ENCODE assay signal across 21 cellular contexts in genomic region chr9:134495881-134496412, GRCh38.
DNase-seq lines count a peak whose midpoint lies in the region; ATAC-seq, FAIRE-seq and TF ChIP-seq lines count a peak whose summit lies in the region.
"Had no signal": no experiment of that assay in that cellular context is flagged by ENCODE, and none has a peak within 500 bp of the region (broad histone marks: within the 10 kb centered on the region; RNA-seq: fewer than 3 reads in every experiment).

No MANE protein-coding gene starts in this region.

- no peaks in the 10 kb centered on the region for H3K9me3 Mint-ChIP-seq in astrocyte (ENCODE audit: unreplicated experiment)

- H3K36me3 Mint-ChIP-seq in astrocyte (ENCODE audit: low read depth, unreplicated experiment): no peaks in the 10 kb centered on the region

- intact Hi-C loops in Right ventricle myocardium inferior (cut with DNase I) (no loop called here), left cardiac atrium (cut with DNase I) (no loop called here), aorta (cut with DNase I) (no loop called here)

- H3K14ac ChIP-seq in trophoblast cell (ENCODE audit: low read length): no peak overlapping the region

- H3K36me3 ChIP-seq in astrocyte (ENCODE audit: insufficient read depth, low read length) (no peaks in the 10 kb centered on the region), trophoblast cell (ENCODE audit: control insufficient read depth in 1 of 2, insufficient read depth in 2 of 2, low read length in 2 of 2) (peaks cover 0 to 2% of the 10 kb centered on the region in 2 experiments), aorta (ENCODE audit: control insufficient read depth in 1 of 2, insufficient read depth in 2 of 2, low read length in 1 of 2) (no peaks in the 10 kb centered on the region)

- no peak overlapping the region for H4K12ac ChIP-seq in trophoblast cell (ENCODE audit: low read depth, low read length)

- H2AK5ac ChIP-seq in trophoblast cell (ENCODE audit: low read length): no peak overlapping the region

- H2BK5ac ChIP-seq in trophoblast cell (ENCODE audit: low read depth, low read length, poor library complexity): no peak overlapping the region

- peaks cover under 1% of the 10 kb centered on the region for H3K27me3 ChIP-seq in astrocyte (ENCODE audit: insufficient read depth, low read length)
- peaks cover 2% of the 10 kb centered on the region for H3K27me3 ChIP-seq in trophoblast cell (ENCODE audit: insufficient read depth, low read length)
- H3K27me3 ChIP-seq in aorta (ENCODE audit: control insufficient read depth in 1 of 2, insufficient read depth in 2 of 2, low read length in 1 of 2): no peaks in the 10 kb centered on the region

- WGBS in trophoblast cell (ENCODE audit: extremely low coverage, insufficient coverage, insufficient read length): no CpG with 5 or more reads among the region's 17 CpGs
- 94% methylated on average over 17 of the region's 17 CpGs for WGBS in aorta, 2 donors

- H4K91ac ChIP-seq in trophoblast cell (ENCODE audit: low read depth, low read length): no peak overlapping the region

- H3K4ac ChIP-seq in trophoblast cell (ENCODE audit: low read depth, low read length): no peak overlapping the region

- peaks cover 6% of the 10 kb centered on the region for H3K27me3 Mint-ChIP-seq in astrocyte (ENCODE audit: low read depth, unreplicated experiment)

- H3K18ac ChIP-seq in trophoblast cell (ENCODE audit: low read length): no peak overlapping the region

- no peak overlapping the region for H3K4me3 Mint-ChIP-seq in astrocyte (ENCODE audit: unreplicated experiment)
- H3K4me3 Mint-ChIP-seq: GM23338 had no signal

- H3K9me3 ChIP-seq in astrocyte (ENCODE audit: insufficient read depth, low read depth, low read length) (no peaks in the 10 kb centered on the region), trophoblast cell (ENCODE audit: insufficient read depth, low read depth, low read length) (peaks cover 2% of the 10 kb centered on the region), aorta (ENCODE audit: control insufficient read depth, low read length) (no peaks in the 10 kb centered on the region)

- peaks cover 7% of the 10 kb centered on the region for H3K79me1 ChIP-seq in trophoblast cell (ENCODE audit: low read length)

- H3K4me1 ChIP-seq in astrocyte (ENCODE audit: insufficient read depth, low read length) (peaks cover 14% of the 10 kb centered on the region), trophoblast cell (ENCODE audit: control insufficient read depth in 1 of 2, insufficient read depth in 2 of 2, low read length in 2 of 2) (peaks cover 0 to 6% of the 10 kb centered on the region in 2 experiments), aorta (ENCODE audit: control insufficient read depth in 1 of 2, insufficient read depth in 2 of 2, low read length in 2 of 2) (no peaks in the 10 kb centered on the region)

- peaks cover 25% of the 10 kb centered on the region for H3K4me1 Mint-ChIP-seq in astrocyte (ENCODE audit: low read depth, unreplicated experiment)

- H2AFZ ChIP-seq in astrocyte (ENCODE audit: low read depth, low read length) (peak overlapping the region; percentile 61), trophoblast cell (ENCODE audit: insufficient read depth, low read length, poor library complexity) (no peak overlapping the region)
- H2AFZ ChIP-seq: GM23338 had no signal

- no peak for FAIRE-seq in astrocyte (lab: Jason Lieb, UNC)
- FAIRE-seq: A204.1, GM12878 had no signal

- ATAC-seq in Right ventricle myocardium inferior: no peak
- no peak for ATAC-seq in left cardiac atrium
- no peak for ATAC-seq in aorta (ENCODE audit: low FRiP score)
- ATAC-seq in HG02588 (IDR thresholded peaks at IDR 0.05; ENCODE audit: unreplicated experiment): no peak
- ATAC-seq in HG02970 (IDR thresholded peaks at IDR 0.05; ENCODE audit: low FRiP score, unreplicated experiment): no peak
- ATAC-seq: GM12878, GM23338 had no signal

- no peak overlapping the region for H4K8ac ChIP-seq in trophoblast cell (ENCODE audit: low read depth, low read length)

- TF ChIP-seq CTCF in astrocyte (IDR thresholded peaks at IDR 0.05; ENCODE audit: insufficient read depth, low read depth, low read length): no peak

- H3K4me3 ChIP-seq in astrocyte (ENCODE audit: insufficient read depth, low read depth, low read length): no peak overlapping the region
- H3K4me3 ChIP-seq in trophoblast cell (ENCODE audit: low read depth, low read length): no peak overlapping the region
- H3K4me3 ChIP-seq in aorta (ENCODE audit: low read length in 2 of 2): no peak overlapping the region
- H3K4me3 ChIP-seq: GM12878, GM23338 had no signal

- H3K79me2 ChIP-seq in astrocyte (ENCODE audit: insufficient read depth, low read length): no peaks in the 10 kb centered on the region
- H3K79me2 ChIP-seq in trophoblast cell (ENCODE audit: control insufficient read depth, insufficient read depth, low read length, poor library complexity): no peaks in the 10 kb centered on the region

- no peak overlapping the region for H2BK120ac ChIP-seq in trophoblast cell (ENCODE audit: insufficient read depth, low read length, poor library complexity)

- no peak overlapping the region for H3K27ac Mint-ChIP-seq in astrocyte (ENCODE audit: unreplicated experiment)
- H3K27ac Mint-ChIP-seq: GM23338 had no signal

- H3K4me2 ChIP-seq in astrocyte (ENCODE audit: low read length) (peak overlapping the region; percentile 63), trophoblast cell (ENCODE audit: low read length) (no peak overlapping the region)
- H3K4me2 ChIP-seq: GM23338 had no signal

- no peaks in the 10 kb centered on the region for H4K20me1 ChIP-seq in astrocyte (ENCODE audit: insufficient read depth, low read length)

- H3K27ac ChIP-seq in astrocyte (ENCODE audit: low read depth, low read length): no peak overlapping the region
- no peak overlapping the region for H3K27ac ChIP-seq in trophoblast cell (ENCODE audit: low read depth, low read length)
- H3K27ac ChIP-seq in aorta (ENCODE audit: low read depth in 1 of 2, low read length in 2 of 2): no peak overlapping the region
- H3K27ac ChIP-seq: C4-2B, RWPE1 had no signal

- H3K9ac ChIP-seq in astrocyte (ENCODE audit: low read length) (no peak overlapping the region), trophoblast cell (ENCODE audit: low read length) (peak overlapping the region; percentile 11)

- H3K23ac ChIP-seq in trophoblast cell (ENCODE audit: low read length): no peak overlapping the region

- no peak overlapping the region for H2BK12ac ChIP-seq in trophoblast cell (ENCODE audit: low read length)

- peak; percentile 50 for DNase-seq in Right ventricle myocardium inferior (ENCODE audit: missing footprints)
- no peak for DNase-seq in left cardiac atrium
- no peak for DNase-seq in astrocyte (ENCODE audit: low read depth)
- DNase-seq in trophoblast cell: no peak
- peak; percentile 39 to 49 for DNase-seq in aorta
- DNase-seq in cerebellum (ENCODE audit: low spot score): no peak
- DNase-seq: DMS 273 treated with DMSO at 0.1 percent for 48 hours, GDM1, KG1, NCI-H1436, NCI-H2029, NCI-H2171, NCI-H446, NCI-H748 treated with DMSO at 0.1 percent for 48 hours had no signal

Comparison
In these comparisons a context has a peak if more than half of its experiments do, and no peak if none do; other contexts are left out.
1. DNase-seq: peak in Right ventricle myocardium inferior (single experiment) and aorta (2 of 2); none in left cardiac atrium (single experiment), astrocyte (single experiment), trophoblast cell (0 of 2) and cerebellum (single experiment).